9 cellular contexts compared by ENCODE assay signal in genomic region chr22:20606041-20606783, GRCh38.
DNase-seq lines count a peak whose midpoint lies in the region; ATAC-seq, FAIRE-seq and TF ChIP-seq lines count a peak whose summit lies in the region.
"Had no signal": no experiment of that assay in that cellular context is flagged by ENCODE, and none has a peak within 500 bp of the region (broad histone marks: within the 10 kb centered on the region; RNA-seq: fewer than 3 reads in every experiment).

No MANE protein-coding gene starts in this region.

- peak; percentile 92 to 95 for ATAC-seq in A549
- ATAC-seq in GM18498 (IDR thresholded peaks at IDR 0.05; ENCODE audit: unreplicated experiment): peak; percentile 55
- peak; percentile 90 for ATAC-seq in lung (ENCODE audit: insufficient read depth, low FRiP score)
- no peak for ATAC-seq in GM18873 (IDR thresholded peaks at IDR 0.05; ENCODE audit: low FRiP score, unreplicated experiment)

- no peak for TF ChIP-seq POLR2A in A549 (IDR thresholded peaks at IDR 0.05; ENCODE audit: low read length)

- peak; percentile 63 for TF ChIP-seq CTCF in A549 (IDR thresholded peaks at IDR 0.05)
- peak; percentile 64 for TF ChIP-seq CTCF in lung (IDR thresholded peaks at IDR 0.05; ENCODE audit: control extremely low read depth, extremely low read depth)

- no peaks in the 10 kb centered on the region for H3K27me3 ChIP-seq in lung (ENCODE audit: control insufficient read depth, insufficient read depth)
- H3K27me3 ChIP-seq: neutrophil had no signal

- CTCF ChIA-PET in A549 (lab: Yijun Ruan, JAX): interaction anchor here (0.6 to 1.7 kb wide), 16 partner anchors 9 to 188 kb away, joined by 3 to 7 read pairs (median 4); no protein-coding TSS in a partner anchor

- no peak for TF ChIP-seq EP300 in A549 (IDR thresholded peaks at IDR 0.05)

- TF ChIP-seq RAD21 in A549 (conservative IDR thresholded peaks at IDR 0.05 in 1 of 2, IDR thresholded peaks at IDR 0.05 in 1 of 2): peak; percentile 67 to 71

- no peaks in the 10 kb centered on the region for H3K36me3 ChIP-seq in lung (ENCODE audit: control insufficient read depth in 2 of 2, insufficient read depth in 2 of 2, low read length in 2 of 2)
- H3K36me3 ChIP-seq: neutrophil had no signal

- WGBS in A549 (ENCODE audit: missing lambda C conversion rate): 11% methylated on average over 5 of the region's 13 CpGs
- 31 to 33% methylated on average over 13 of the region's 13 CpGs for WGBS in lung, 2 donors

- no peaks in the 10 kb centered on the region for H3K4me1 ChIP-seq in A549
- H3K4me1 ChIP-seq in lung (ENCODE audit: control insufficient read depth in 2 of 2, insufficient read depth in 2 of 2, low read length in 2 of 2): peaks cover 0 to 3% of the 10 kb centered on the region in 2 donors

- no peak for FAIRE-seq in A549 (lab: Jason Lieb, UNC)

- DNase-seq in A549 (ENCODE audit: low read depth in 1 of 2, low spot score in 1 of 2) (peak; percentile 55 to 75), NCI-H2171 (lab: John Stamatoyannopoulos, UW) (peak; percentile 85), cerebellar cortex (ENCODE audit: low spot score) (peak; percentile 52), lung (ENCODE audit: low spot score) (peak; percentile 84)
- peak; percentile 32 for DNase-seq in activated CD4-positive, CD25-positive, alpha-beta regulatory T cell treated with anti-CD3 and anti-CD28 coated beads, Interleukin-2, amount 50 U/mL, for 16 hours (ENCODE audit: low read depth, low spot score)
- peak; percentile 44 to 48 for DNase-seq in stimulated activated CD8-positive, alpha-beta memory T cell treated with anti-CD3 and anti-CD28 coated beads, Interleukin-2, amount 100 ng/mL, for 48 hours (ENCODE audit: low read depth in 2 of 2)

- H3K9me3 ChIP-seq in A549 (no peaks in the 10 kb centered on the region), lung (ENCODE audit: control insufficient read depth in 2 of 2, insufficient read depth in 1 of 2, low read length in 1 of 2) (peaks cover 0 to 2% of the 10 kb centered on the region in 2 donors)
- H3K9me3 ChIP-seq: neutrophil had no signal

- POLR2A ChIA-PET in A549 (lab: Yijun Ruan, JAX): no interaction called here

- H3K27ac ChIP-seq in A549 (no peak overlapping the region), lung (ENCODE audit: low read depth in 1 of 2, low read length in 1 of 2) (peak overlapping the region in 1 of 2 donors; percentile 17)
- H3K27ac ChIP-seq: neutrophil had no signal

- peak overlapping the region; percentile 41; the same call in 1 of the 3 replicates for H3K4me2 ChIP-seq in A549

- H3K4me3 ChIP-seq in A549 (no peak overlapping the region), lung (no peak overlapping the region)

TF ChIP-seq in A549, 52 proteins besides CTCF, POLR2A, EP300 and RAD21:
- TF ChIP-seq E2F6 (IDR thresholded peaks at IDR 0.05; ENCODE audit: borderline replicate concordance, low read depth) (no peak), CBX8 (IDR thresholded peaks at IDR 0.05) (no peak), FOSB (CRISPR knock-in tag; IDR thresholded peaks at IDR 0.05) (no peak), HOXB13 (CRISPR knock-in tag; IDR thresholded peaks at IDR 0.05; ENCODE audit: low read depth) (no peak), MAZ (IDR thresholded peaks at IDR 0.05; ENCODE audit: borderline replicate concordance, low read depth, low read length) (no peak), ZC3H11A (IDR thresholded peaks at IDR 0.05) (no peak), CEBPB (IDR thresholded peaks at IDR 0.05) (peak in 1 of 2 experiments; percentile 71; a peak in 2 of 4 replicates), TFCP2L1 (CRISPR knock-in tag; IDR thresholded peaks at IDR 0.05) (no peak), SREBF2 (IDR thresholded peaks at IDR 0.05) (no peak), SMC3 (IDR thresholded peaks at IDR 0.05) (peak; percentile 75), KDM5A (IDR thresholded peaks at IDR 0.05) (no peak), JUN (IDR thresholded peaks at IDR 0.05) (no peak), ESRRA (IDR thresholded peaks at IDR 0.05; ENCODE audit: borderline replicate concordance, low read length) (no peak), EHF (CRISPR knock-in tag; IDR thresholded peaks at IDR 0.05) (no peak), FOSL2 (IDR thresholded peaks at IDR 0.05) (no peak), FOSL2 (CRISPR knock-in tag; IDR thresholded peaks at IDR 0.05) (no peak), POLR2AphosphoS2 (conservative IDR thresholded peaks at IDR 0.05; ENCODE audit: low read length) (no peak)

Comparison
In these comparisons a context has a peak if more than half of its experiments do, and no peak if none do; other contexts are left out.
1. DNase-seq: peak in every context shown above with its lines; median percentile 85 in NCI-H2171; 84 in lung; 65 in A549; 52 in cerebellar cortex; 46 in stimulated activated CD8-positive, alpha-beta memory T cell treated with anti-CD3 and anti-CD28 coated beads, Interleukin-2, amount 100 ng/mL, for 48 hours; 32 in activated CD4-positive, CD25-positive, alpha-beta regulatory T cell treated with anti-CD3 and anti-CD28 coated beads, Interleukin-2, amount 50 U/mL, for 16 hours.